10 cellular contexts compared by ENCODE assay signal in the genomic region with DNA sequence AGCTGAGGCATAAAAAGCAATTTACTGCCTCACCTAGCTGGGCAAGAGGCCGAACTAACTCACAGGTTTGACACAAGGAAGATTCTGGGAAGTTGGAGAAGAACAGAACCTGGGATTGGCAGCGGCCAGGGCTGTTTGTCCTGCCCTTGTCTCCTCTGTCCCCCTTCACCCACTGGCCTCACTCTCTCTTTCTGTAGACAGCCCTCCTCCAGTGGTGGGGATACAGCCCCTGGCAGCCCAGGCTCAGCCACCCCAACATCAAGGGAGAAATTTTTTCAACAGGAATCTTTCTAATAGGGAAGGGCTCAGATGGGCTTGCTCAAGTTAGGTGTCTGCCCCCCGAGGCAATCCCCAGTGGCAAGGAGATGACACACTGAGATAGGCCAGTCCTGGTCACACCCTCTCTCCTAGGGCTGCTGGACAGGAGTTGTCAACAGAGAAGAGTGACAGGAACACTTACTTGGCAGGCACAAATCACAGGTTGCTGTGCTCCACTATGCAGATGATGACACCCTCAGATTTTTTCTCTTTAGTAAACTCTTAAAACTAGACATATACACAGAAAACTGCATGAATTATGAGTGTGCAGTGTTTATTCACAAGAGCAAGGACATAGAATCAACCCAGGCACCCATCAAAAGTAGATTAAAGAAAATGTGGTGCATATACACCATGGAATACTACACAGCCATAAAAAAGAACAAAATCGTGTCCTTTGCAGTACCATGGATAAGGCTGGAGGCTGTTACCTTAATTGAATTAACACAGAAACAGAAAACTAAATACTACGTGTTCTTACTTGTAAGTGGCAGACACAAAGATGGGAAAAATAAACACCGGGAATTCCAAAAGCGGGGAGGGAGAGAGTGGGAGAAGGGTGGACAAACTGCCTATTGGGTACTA. TPM values are rescaled to one million over a fixed set of nuclear protein-coding genes. Genes with fewer than 3 reads are reported as not detected.
A peak's percentile ranks its signal among the peaks of the same experiment; 100 is the strongest.
DNase-seq lines count a peak whose midpoint lies in the region; ATAC-seq and TF ChIP-seq lines count a peak whose summit lies in the region.
"Had no signal": no experiment of that assay in that cellular context is flagged by ENCODE, and none has a peak within 500 bp of the region (broad histone marks: within the 10 kb centered on the region; RNA-seq: fewer than 3 reads in every experiment).

No MANE protein-coding gene starts in this region.

- no peak overlapping the region for H3K27ac Mint-ChIP-seq in HFFc6
- H3K27ac Mint-ChIP-seq in activated T-helper 17 cell treated with anti-CD3 and anti-CD28 coated beads, Interleukin-2, amount 50 U/mL, for 72 hours: no peak overlapping the region
- H3K27ac Mint-ChIP-seq: memory B cell had no signal

- no peaks in the 10 kb centered on the region for H3K36me3 ChIP-seq in iPS-20b (ENCODE audit: insufficient read depth, low read depth, low read length)
- H3K36me3 ChIP-seq in stomach: no peaks in the 10 kb centered on the region

- H3K9me3 ChIP-seq in iPS-20b (ENCODE audit: insufficient read depth, low read depth, low read length) (no peaks in the 10 kb centered on the region), stomach (no peaks in the 10 kb centered on the region)

- no peak for TF ChIP-seq POLR2A in stomach (IDR thresholded peaks at IDR 0.05)

- ATAC-seq in activated T-helper 17 cell treated with anti-CD3 and anti-CD28 coated beads, Interleukin-2, amount 50 U/mL, for 72 hours (replicated peaks): no peak
- ATAC-seq in GM21367 (IDR thresholded peaks at IDR 0.05; ENCODE audit: unreplicated experiment): no peak
- ATAC-seq in HG03520 (IDR thresholded peaks at IDR 0.05; ENCODE audit: unreplicated experiment): no peak

- peak overlapping the region; percentile 54; the same call in 1 of the 2 replicates for H3K4me3 ChIP-seq in iPS-20b (ENCODE audit: low read length)
- H3K4me3 ChIP-seq in stomach: peak overlapping the region in 1 of 4 donors; percentile 17

- peaks cover 17% of the 10 kb centered on the region for H3K27me3 ChIP-seq in iPS-20b (ENCODE audit: insufficient read depth, low read length)
- peaks cover 0 to 12% (median 5%) of the 10 kb centered on the region in 3 donors for H3K27me3 ChIP-seq in stomach

- peak overlapping the region; percentile 61; the same call in 1 of the 2 replicates for H3K4me3 Mint-ChIP-seq in HFFc6
- H3K4me3 Mint-ChIP-seq in activated T-helper 17 cell treated with anti-CD3 and anti-CD28 coated beads, Interleukin-2, amount 50 U/mL, for 72 hours: peak overlapping the region; percentile 72

- H3K9ac ChIP-seq in iPS-20b (ENCODE audit: low read depth, low read length): no peak overlapping the region

- H3K4me1 Mint-ChIP-seq in HFFc6 (ENCODE audit: low read depth): peaks cover 15% of the 10 kb centered on the region
- H3K4me1 Mint-ChIP-seq in activated T-helper 17 cell treated with anti-CD3 and anti-CD28 coated beads, Interleukin-2, amount 50 U/mL, for 72 hours: peaks cover 5% of the 10 kb centered on the region

- TF ChIP-seq CTCF in HFFc6 (IDR thresholded peaks at IDR 0.05) (no peak), stomach (IDR thresholded peaks at IDR 0.05) (no peak)

- no peaks in the 10 kb centered on the region for H3K9me3 Mint-ChIP-seq in HFFc6
- no peaks in the 10 kb centered on the region for H3K9me3 Mint-ChIP-seq in activated T-helper 17 cell treated with anti-CD3 and anti-CD28 coated beads, Interleukin-2, amount 50 U/mL, for 72 hours
- H3K9me3 Mint-ChIP-seq: effector memory CD8-positive, alpha-beta T cell; memory B cell had no signal

- 69 to 77% (median 69%) methylated on average over 7 of the region's 7 CpGs for WGBS in stomach, 5 donors

- H3K4me1 ChIP-seq in iPS-20b (ENCODE audit: insufficient read depth, low read length): no peaks in the 10 kb centered on the region
- peaks cover 12 to 21% (median 14%) of the 10 kb centered on the region in 4 donors for H3K4me1 ChIP-seq in stomach

- peaks cover 33% of the 10 kb centered on the region for H3K27me3 Mint-ChIP-seq in HFFc6 (ENCODE audit: insufficient read depth)
- H3K27me3 Mint-ChIP-seq in activated T-helper 17 cell treated with anti-CD3 and anti-CD28 coated beads, Interleukin-2, amount 50 U/mL, for 72 hours: peaks cover 20% of the 10 kb centered on the region

- intact Hi-C loops in stomach (cut with DNase I; ENCODE audit: low total_unique reads): loop anchor here (5.0 kb wide), 1 partner anchor 71 kb away; no protein-coding TSS in a partner anchor

- no peaks in the 10 kb centered on the region for H3K36me3 Mint-ChIP-seq in HFFc6 (ENCODE audit: low read depth)
- no peaks in the 10 kb centered on the region for H3K36me3 Mint-ChIP-seq in activated T-helper 17 cell treated with anti-CD3 and anti-CD28 coated beads, Interleukin-2, amount 50 U/mL, for 72 hours (ENCODE audit: low read depth)
- H3K36me3 Mint-ChIP-seq: memory B cell had no signal

- DNase-seq in HFFc6: no peak
- DNase-seq in stomach: no peak
- no peak for DNase-seq in NCI-H1436 treated with DMSO at 0.1 percent for 48 hours (lab: John Stamatoyannopoulos, UW)
- DNase-seq: amniotic stem cell had no signal

- H3K27ac ChIP-seq in iPS-20b (ENCODE audit: low read length) (no peak overlapping the region), stomach (peak overlapping the region in 4 of 5 donors; percentile 41 to 84 (median 82))

- no peak for TF ChIP-seq EP300 in stomach (IDR thresholded peaks at IDR 0.05)

RNA-seq across cellular contexts. Expression of a gene that starts 36.4 kb away (rescaled TPM):
- total RNA-seq in HFFc6 (2021; fragmentation: NEBNext Ultra II Directional; extraction: Animal tissue kit (Norgen Biotek cat#: 25700)): not detected
- total RNA-seq in activated T-helper 17 cell treated with anti-CD3 and anti-CD28 coated beads, Interleukin-2, amount 50 U/mL, for 72 hours: under 1 TPM in 1 of 2 donors, not detected in 1; 0.09 TPM
- 1 to 10 TPM in 2 of 5 donors, not detected in 3; 1.2 to 2.9 TPM for total RNA-seq in stomach
- polyA plus RNA-seq in stomach: 1 to 10 TPM in 1 of 3 donors, under 1 TPM in 1, not detected in 1; 0.18 to 3.2 TPM

RNA-seq across cellular contexts. Expression of a gene that starts 37.2 kb away (rescaled TPM):
- not detected for total RNA-seq in HFFc6 (2021; fragmentation: NEBNext Ultra II Directional; extraction: Animal tissue kit (Norgen Biotek cat#: 25700))
- under 1 TPM in 1 of 2 donors, not detected in 1; 0.13 TPM for total RNA-seq in activated T-helper 17 cell treated with anti-CD3 and anti-CD28 coated beads, Interleukin-2, amount 50 U/mL, for 72 hours
- not detected for total RNA-seq in stomach
- under 1 TPM in 1 of 3 donors, not detected in 2; 0.78 TPM for polyA plus RNA-seq in stomach
